Comparison of ENCODE assay signal across 18 cellular contexts in genomic region chr16:79836129-79836528, GRCh38.
DNase-seq lines count a peak whose midpoint lies in the region; ATAC-seq and TF ChIP-seq lines count a peak whose summit lies in the region.
"Had no signal": no experiment of that assay in that cellular context is flagged by ENCODE, and none has a peak within 500 bp of the region (broad histone marks: within the 10 kb centered on the region; RNA-seq: fewer than 3 reads in every experiment).

No MANE protein-coding gene starts in this region.

- H3K23ac ChIP-seq in H9 (ENCODE audit: insufficient read length, low read depth, low read length), result no peak overlapping the region

- no peaks in the 10 kb centered on the region for H3K23me2 ChIP-seq in H9 (ENCODE audit: insufficient read length, low read depth, low read length, poor library complexity, severe bottlenecking)

- H3K27me3 ChIP-seq in H9 (ENCODE audit: insufficient read depth, low read length) (no peaks in the 10 kb centered on the region), smooth muscle cell (ENCODE audit: low read depth) (no peaks in the 10 kb centered on the region), vagina (no peaks in the 10 kb centered on the region)
- H3K27me3 ChIP-seq: BLaER1 had no signal

- H2BK5ac ChIP-seq in H9 (ENCODE audit: insufficient read length, low read length), result no peak overlapping the region

- no peak overlapping the region for H3T11ph ChIP-seq in H9 (ENCODE audit: low read length)

- H4K20me1 ChIP-seq in H9 (ENCODE audit: control insufficient read depth, insufficient read depth, insufficient read length), result no peaks in the 10 kb centered on the region
- no peaks in the 10 kb centered on the region for H4K20me1 ChIP-seq in smooth muscle cell (ENCODE audit: low read depth)
- H4K20me1 ChIP-seq: BLaER1 had no signal

- H3F3A ChIP-seq in smooth muscle cell (ENCODE audit: low read depth), result no peaks in the 10 kb centered on the region

- H3K9me3 ChIP-seq in H9 (ENCODE audit: control insufficient read depth, low read depth, low read length), result no peaks in the 10 kb centered on the region
- H3K9me3 ChIP-seq in smooth muscle cell (replicated peaks; ENCODE audit: low read depth), result no peaks in the 10 kb centered on the region
- H3K9me3 ChIP-seq in vagina, result no peaks in the 10 kb centered on the region
- H3K9me3 ChIP-seq: BLaER1, Caco-2 had no signal

- H2AFZ ChIP-seq in H9 (ENCODE audit: low read length) (no peak overlapping the region), smooth muscle cell (ENCODE audit: low read depth) (no peak overlapping the region)

- no peak overlapping the region for H3K4me2 ChIP-seq in H9 (ENCODE audit: insufficient read depth, insufficient read length, low read length)
- H3K4me2 ChIP-seq in smooth muscle cell, result peak overlapping the region; percentile 1
- H3K4me2 ChIP-seq: BLaER1 had no signal

- H3K4me1 Mint-ChIP-seq in H9, result no peaks in the 10 kb centered on the region
- H3K4me1 Mint-ChIP-seq in glutamatergic neuron (ENCODE audit: low read depth, unreplicated experiment), result no peaks in the 10 kb centered on the region
- H3K4me1 Mint-ChIP-seq: B cell; CD4-positive, CD25-positive, alpha-beta regulatory T cell had no signal

- H2BK20ac ChIP-seq in H9 (ENCODE audit: low read depth, low read length, poor library complexity, severe bottlenecking), result no peak overlapping the region

- no peak overlapping the region for H3K18ac ChIP-seq in H9 (ENCODE audit: insufficient read length, low read depth, low read length)

- H3K79me1 ChIP-seq in H9 (ENCODE audit: insufficient read depth, low read depth, low read length, poor library complexity, severe bottlenecking), result no peaks in the 10 kb centered on the region

- H2BK15ac ChIP-seq in H9 (ENCODE audit: low read depth, low read length), result no peak overlapping the region

- H3K27me3 Mint-ChIP-seq in H9 (ENCODE audit: low read depth) (no peaks in the 10 kb centered on the region), glutamatergic neuron (ENCODE audit: unreplicated experiment) (no peaks in the 10 kb centered on the region)
- H3K27me3 Mint-ChIP-seq: B cell had no signal

- H3K9ac ChIP-seq in H9 (ENCODE audit: extremely low read depth, insufficient read length, low read length) (no peak overlapping the region), smooth muscle cell (ENCODE audit: low read depth) (no peak overlapping the region)
- H3K9ac ChIP-seq: BLaER1 had no signal

- no peak for TF ChIP-seq POLR2A in vagina (IDR thresholded peaks at IDR 0.05)

- H3K4me1 ChIP-seq in H9 (ENCODE audit: insufficient read depth, low read length) (no peaks in the 10 kb centered on the region), smooth muscle cell (ENCODE audit: low read depth) (no peaks in the 10 kb centered on the region), vagina (peaks cover 42% of the 10 kb centered on the region)
- H3K4me1 ChIP-seq: BLaER1, Caco-2 had no signal

- ATAC-seq in omental fat pad (ENCODE audit: low FRiP score) (no peak), HG03520 (IDR thresholded peaks at IDR 0.05; ENCODE audit: unreplicated experiment) (no peak)
- ATAC-seq: CD8-positive, alpha-beta T cell had no signal

- H2BK12ac ChIP-seq in H9 (ENCODE audit: insufficient read length, low read depth, low read length), result no peak overlapping the region

- intact Hi-C loops in vagina (cut with DNase I), result no loop called here

- H3K79me2 ChIP-seq in H9 (ENCODE audit: insufficient read depth, low read length) (no peaks in the 10 kb centered on the region), smooth muscle cell (ENCODE audit: low read depth) (no peaks in the 10 kb centered on the region)

- no peak overlapping the region for H3K4ac ChIP-seq in H9 (ENCODE audit: low read depth, low read length)

- H3K36me3 ChIP-seq in smooth muscle cell (ENCODE audit: low read depth) (no peaks in the 10 kb centered on the region), vagina (no peaks in the 10 kb centered on the region)
- H3K36me3 ChIP-seq: BLaER1 had no signal

- H3K27ac ChIP-seq in H9 (ENCODE audit: insufficient read length, low read depth, low read length), result no peak overlapping the region
- H3K27ac ChIP-seq in smooth muscle cell (ENCODE audit: low read depth), result no peak overlapping the region
- H3K27ac ChIP-seq in vagina, result peak overlapping the region; percentile 30
- H3K27ac ChIP-seq: 22Rv1, BLaER1, C4-2B had no signal

- no peak overlapping the region for H3K14ac ChIP-seq in H9 (ENCODE audit: insufficient read depth, low read length)

- H3K4me3 Mint-ChIP-seq in H9, result no peak overlapping the region
- no peak overlapping the region for H3K4me3 Mint-ChIP-seq in glutamatergic neuron (ENCODE audit: unreplicated experiment)
- H3K4me3 Mint-ChIP-seq: B cell; CD4-positive, CD25-positive, alpha-beta regulatory T cell; CD8-positive, alpha-beta T cell had no signal

- H3K27ac Mint-ChIP-seq in H9 (no peak overlapping the region), glutamatergic neuron (ENCODE audit: unreplicated experiment) (no peak overlapping the region)
- H3K27ac Mint-ChIP-seq: B cell; CD4-positive, CD25-positive, alpha-beta regulatory T cell; CD8-positive, alpha-beta T cell had no signal

- H3K56ac ChIP-seq in H9 (ENCODE audit: insufficient read length, low read depth, low read length), result no peak overlapping the region

- H4K5ac ChIP-seq in H9 (ENCODE audit: insufficient read length, low read depth, low read length), result no peak overlapping the region

- H3K4me3 ChIP-seq in smooth muscle cell, result no peak overlapping the region
- no peak overlapping the region for H3K4me3 ChIP-seq in vagina
- H3K4me3 ChIP-seq: BLaER1 had no signal

- no peaks in the 10 kb centered on the region for H3K36me3 Mint-ChIP-seq in H9 (ENCODE audit: insufficient read depth in 1 of 3, low read depth in 3 of 3)
- no peaks in the 10 kb centered on the region for H3K36me3 Mint-ChIP-seq in glutamatergic neuron (ENCODE audit: unreplicated experiment)
- H3K36me3 Mint-ChIP-seq: CD4-positive, CD25-positive, alpha-beta regulatory T cell; CD8-positive, alpha-beta T cell had no signal

- H2AK5ac ChIP-seq in H9 (ENCODE audit: insufficient read length, low read length), result no peak overlapping the region

- no peak overlapping the region for H4K91ac ChIP-seq in H9 (ENCODE audit: insufficient read length, low read depth, low read length)

- H3K9me3 Mint-ChIP-seq in H9 (no peaks in the 10 kb centered on the region), glutamatergic neuron (ENCODE audit: unreplicated experiment) (no peaks in the 10 kb centered on the region)
- H3K9me3 Mint-ChIP-seq: CD4-positive, CD25-positive, alpha-beta regulatory T cell; CD8-positive, alpha-beta T cell had no signal

- TF ChIP-seq CTCF in H9 (conservative IDR thresholded peaks at IDR 0.05), result 0 out of 3 replicates have a peak, but pooled peaks have one; percentile 19
- TF ChIP-seq CTCF in glutamatergic neuron (IDR thresholded peaks at IDR 0.05; ENCODE audit: partially characterized antibody, unreplicated experiment), result peak; percentile 12
- TF ChIP-seq CTCF in smooth muscle cell (IDR thresholded peaks at IDR 0.05; ENCODE audit: borderline replicate concordance, insufficient read depth, poor library complexity, severe bottlenecking), result no peak
- TF ChIP-seq CTCF in vagina (IDR thresholded peaks at IDR 0.05), result peak in 1 of 3 experiments; percentile 28
- TF ChIP-seq CTCF in omental fat pad (IDR thresholded peaks at IDR 0.05), result no peak

- DNase-seq in H9, result no peak
- DNase-seq in glutamatergic neuron, result no peak
- DNase-seq in smooth muscle cell (lab: John Stamatoyannopoulos, UW; ENCODE audit: unreplicated experiment), result no peak
- no peak for DNase-seq in vagina (ENCODE audit: extremely low spot score in 2 of 2)
- no peak for DNase-seq in omental fat pad (ENCODE audit: low spot score)
- DNase-seq in kidney glomerular epithelial cell (lab: John Stamatoyannopoulos, UW), result no peak
- DNase-seq: Caco-2; CD4-positive, CD25-positive, alpha-beta regulatory T cell; CD8-positive, alpha-beta T cell; DMS153; DND-41; GOT3; HCEC 1CT had no signal

- no CpG with 5 or more reads among the region's 2 CpGs for WGBS in H9 (ENCODE audit: extremely low coverage, insufficient read length, low lambda C conversion rate)
- 44% methylated on average over 2 of the region's 2 CpGs for WGBS in smooth muscle cell (ENCODE audit: low lambda C conversion rate)

- no peak overlapping the region for H4K8ac ChIP-seq in H9 (replicated peaks; ENCODE audit: insufficient read length, low read depth, low read length)

- H2BK120ac ChIP-seq in H9 (ENCODE audit: low read depth, low read length, poor library complexity, severe bottlenecking), result no peak overlapping the region

Comparison
In these comparisons a context has a peak if more than half of its experiments do, and no peak if none do; other contexts are left out.
1. CTCF ChIP-seq: peak in H9 (single experiment) and glutamatergic neuron (single experiment); none in smooth muscle cell (single experiment) and omental fat pad (0 of 3).